ENCODE assay signal across 8 cellular contexts in the genomic region with DNA sequence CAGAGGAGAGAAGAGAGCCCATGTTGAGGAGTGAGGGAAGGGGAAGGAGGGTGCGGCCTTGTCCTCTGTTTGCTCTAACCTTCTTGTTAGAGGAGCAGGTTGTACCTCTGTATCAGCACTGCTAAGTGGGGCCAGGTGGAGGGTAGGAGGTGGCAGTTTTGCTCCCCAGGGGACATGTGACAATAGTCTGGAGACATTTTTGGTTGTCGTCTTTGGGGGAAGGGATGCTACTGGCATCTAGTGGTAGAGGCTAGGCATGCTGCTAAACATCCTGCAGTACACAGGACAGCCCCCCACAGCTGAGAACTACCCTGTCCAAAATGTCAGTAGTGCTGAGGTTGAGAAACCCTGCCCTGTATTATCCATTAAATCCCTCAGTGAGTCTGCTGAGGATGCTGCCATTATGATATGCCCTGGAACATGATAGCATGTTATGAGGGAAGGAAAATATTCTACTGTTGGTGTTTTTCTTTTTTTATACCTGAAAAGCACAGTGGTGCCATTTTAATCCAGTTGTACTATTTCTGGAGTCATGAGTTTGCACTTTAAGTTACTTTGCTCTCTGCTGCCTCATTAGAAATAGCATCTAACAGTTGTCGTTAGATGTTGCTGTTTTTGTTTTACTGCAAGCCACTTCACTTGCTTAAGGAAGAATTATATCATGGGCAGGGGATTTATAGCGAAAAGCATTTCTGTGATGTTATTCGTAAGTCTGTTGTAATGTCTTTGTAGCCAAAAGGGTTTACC.
DNase-seq lines count a peak whose midpoint lies in the region; ATAC-seq, FAIRE-seq and TF ChIP-seq lines count a peak whose summit lies in the region.

No MANE protein-coding gene starts in this region.

- no peaks in the 10 kb centered on the region for H3K9me3 ChIP-seq in A549

- no peak overlapping the region for H4K8ac ChIP-seq in mesendoderm (ENCODE audit: low read depth, low read length)

- H2BK5ac ChIP-seq in mesendoderm (ENCODE audit: low read length) = no peak overlapping the region

- DNase-seq in A549 (ENCODE audit: low read depth in 1 of 2, low spot score in 1 of 2) (peak in 1 of 2 experiments; percentile 20), GM13977 (ENCODE audit: low spot score) (no peak), NCI-H345 treated with DMSO at 0.1 percent for 48 hours (lab: John Stamatoyannopoulos, UW; ENCODE audit: unreplicated experiment) (peak; percentile 17), cerebellar cortex (ENCODE audit: low spot score) (peak; percentile 20), mesendoderm (peak; percentile 90), 8988T (no peak), NCI-H2196 (lab: John Stamatoyannopoulos, UW; ENCODE audit: unreplicated experiment) (no peak)

- no peaks in the 10 kb centered on the region for H3K79me1 ChIP-seq in mesendoderm (ENCODE audit: low read length)

- no peak overlapping the region for H3K56ac ChIP-seq in mesendoderm (ENCODE audit: low read length)

- H3K27me3 ChIP-seq in mesendoderm (ENCODE audit: insufficient read depth, low read length, poor library complexity) = no peaks in the 10 kb centered on the region

- no peak overlapping the region for H4K5ac ChIP-seq in mesendoderm (ENCODE audit: low read length)

- no peak overlapping the region for H3K4me2 ChIP-seq in A549
- H3K4me2 ChIP-seq in mesendoderm (ENCODE audit: low read length) = no peak overlapping the region

- FAIRE-seq in A549 (lab: Jason Lieb, UNC) = no peak

- TF ChIP-seq CTCF in A549 (IDR thresholded peaks at IDR 0.05) = peak; percentile 14; the same call in 2 of the 3 replicates
- TF ChIP-seq CTCF in GM13977 (IDR thresholded peaks at IDR 0.05; ENCODE audit: extremely low read depth, insufficient read depth, missing control alignments) = peak; percentile 65

- ATAC-seq in A549 = peak; percentile 62 to 75; a peak in 5 of 6 replicates
- peak; percentile 49 for ATAC-seq in HG02798 (IDR thresholded peaks at IDR 0.05; ENCODE audit: poor library complexity, unreplicated experiment)

- no peak overlapping the region for H3K4me3 ChIP-seq in A549
- H3K4me3 ChIP-seq in mesendoderm (ENCODE audit: low read length) = no peak overlapping the region

- no peak overlapping the region for H2BK15ac ChIP-seq in mesendoderm (replicated peaks; ENCODE audit: low read depth)

- H3K9ac ChIP-seq in mesendoderm (ENCODE audit: low read length) = no peak overlapping the region

- 84% methylated on average over 5 of the region's 5 CpGs for WGBS in A549 (ENCODE audit: missing lambda C conversion rate)
- no CpG with 5 or more reads among the region's 5 CpGs for WGBS in mesendoderm (ENCODE audit: extremely low coverage, insufficient coverage, low lambda C conversion rate)

- H3K4ac ChIP-seq in mesendoderm (ENCODE audit: low read depth, low read length) = no peak overlapping the region

- H3K4me1 ChIP-seq in A549 (peaks cover 5% of the 10 kb centered on the region; the same call in 1 of the 3 replicates), mesendoderm (ENCODE audit: control insufficient read depth, low read depth, low read length) (peaks cover 10% of the 10 kb centered on the region)

- no peak overlapping the region for H2AK5ac ChIP-seq in mesendoderm (ENCODE audit: low read length)

- H3K27ac ChIP-seq in A549 = no peak overlapping the region
- H3K27ac ChIP-seq in mesendoderm (ENCODE audit: low read depth, low read length) = no peak overlapping the region

- TF ChIP-seq RAD21 in A549 (conservative IDR thresholded peaks at IDR 0.05 in 1 of 2, IDR thresholded peaks at IDR 0.05 in 1 of 2) = peak; percentile 26 to 40; a peak in 4 of 5 replicates

- no peak for TF ChIP-seq EP300 in A549 (IDR thresholded peaks at IDR 0.05)

- CTCF ChIA-PET in A549 (lab: Yijun Ruan, JAX) = interaction anchor here (0.7 to 1.3 kb wide), 2 partner anchors 23 to 48 kb away, joined by 3 read pairs; no protein-coding TSS in a partner anchor

- H3K79me2 ChIP-seq in mesendoderm (ENCODE audit: control insufficient read depth, insufficient read depth, low read length) = no peaks in the 10 kb centered on the region

- no peak overlapping the region for H3K18ac ChIP-seq in mesendoderm (ENCODE audit: low read length)

- no peaks in the 10 kb centered on the region for H3K36me3 ChIP-seq in mesendoderm (ENCODE audit: control insufficient read depth, insufficient read depth, low read length)

- POLR2A ChIA-PET in A549 (lab: Yijun Ruan, JAX) = no interaction called here

- no peak overlapping the region for H3K23ac ChIP-seq in mesendoderm (ENCODE audit: low read length)

- in situ Hi-C loops in GM13977 (cut with MboI; ENCODE audit: low pct_unique_long_range_greater_than_20kb, low sequenced_read_pairs, unreplicated experiment) = loop anchor here (10.0 kb wide), 1 partner anchor 90 kb away; no protein-coding TSS in a partner anchor

- no peak for TF ChIP-seq POLR2A in A549 (IDR thresholded peaks at IDR 0.05; ENCODE audit: low read length)

- H2BK120ac ChIP-seq in mesendoderm (ENCODE audit: low read depth, low read length) = no peak overlapping the region

TF ChIP-seq in A549, 52 proteins besides CTCF, POLR2A, EP300 and RAD21:
- TF ChIP-seq SMC3 (IDR thresholded peaks at IDR 0.05) = 0 out of 3 replicates have a peak, but pooled peaks have one; percentile 11
- no peak for TF ChIP-seq FOXS1 (CRISPR knock-in tag; IDR thresholded peaks at IDR 0.05)

Comparison
In these comparisons a context has a peak if more than half of its experiments do, and no peak if none do; other contexts are left out.
1. DNase-seq: peak in NCI-H345 treated with DMSO at 0.1 percent for 48 hours (single experiment), cerebellar cortex (single experiment) and mesendoderm (single experiment); none in GM13977 (single experiment), 8988T (single experiment) and NCI-H2196 (single experiment).